Comparison of ENCODE assay signal across 10 cellular contexts in genomic region chr17:14784997-14785696, GRCh38.
DNase-seq lines count a peak whose midpoint lies in the region; ATAC-seq lines count a peak whose summit lies in the region.
"Had no signal": no experiment of that assay in that cellular context is flagged by ENCODE, and none has a peak within 500 bp of the region (broad histone marks: within the 10 kb centered on the region; RNA-seq: fewer than 3 reads in every experiment).

No MANE protein-coding gene starts in this region.

- H3K4me3 Mint-ChIP-seq in activated T-helper 17 cell treated with anti-CD3 and anti-CD28 coated beads, Interleukin-2, amount 50 U/mL, for 72 hours, result no peak overlapping the region
- H3K4me3 Mint-ChIP-seq: activated naive CD8-positive, alpha-beta T cell treated with anti-CD3 and anti-CD28 coated beads, Interleukin-2, amount 10 ng/mL, durations not matched to agents 7 days and 5 days; neural crest cell had no signal

- H3K9me3 Mint-ChIP-seq in activated T-helper 17 cell treated with anti-CD3 and anti-CD28 coated beads, Interleukin-2, amount 50 U/mL, for 72 hours, result no peaks in the 10 kb centered on the region
- H3K9me3 Mint-ChIP-seq: activated naive CD8-positive, alpha-beta T cell treated with anti-CD3 and anti-CD28 coated beads, Interleukin-2, amount 10 ng/mL, durations not matched to agents 7 days and 5 days had no signal

- H3K4me1 Mint-ChIP-seq in activated T-helper 17 cell treated with anti-CD3 and anti-CD28 coated beads, Interleukin-2, amount 50 U/mL, for 72 hours, result no peaks in the 10 kb centered on the region
- H3K4me1 Mint-ChIP-seq: activated naive CD8-positive, alpha-beta T cell treated with anti-CD3 and anti-CD28 coated beads, Interleukin-2, amount 10 ng/mL, durations not matched to agents 7 days and 5 days had no signal

- ATAC-seq in GM18870 (IDR thresholded peaks at IDR 0.05; ENCODE audit: unreplicated experiment) (peak; percentile 82), HG03135 (IDR thresholded peaks at IDR 0.05; ENCODE audit: unreplicated experiment) (peak; percentile 71)
- ATAC-seq in activated T-helper 17 cell treated with anti-CD3 and anti-CD28 coated beads, Interleukin-2, amount 50 U/mL, for 72 hours (replicated peaks), result peak; percentile 49

- peak; percentile 17 for DNase-seq in stimulated activated CD4-positive, alpha-beta T cell treated with anti-CD3 and anti-CD28 coated beads, Interleukin-15, amount 100 ng/mL, for 24 hours
- DNase-seq in GF-D8 (lab: John Stamatoyannopoulos, UW) (no peak), occipital lobe (lab: John Stamatoyannopoulos, UW) (no peak), SHP77 (lab: John Stamatoyannopoulos, UW) (no peak), NCI-H1092 treated with DMSO at 0.1 percent for 48 hours (lab: John Stamatoyannopoulos, UW) (no peak)
- DNase-seq: activated naive CD8-positive, alpha-beta T cell treated with anti-CD3 and anti-CD28 coated beads, Interleukin-2, amount 10 ng/mL, durations not matched to agents 7 days and 5 days had no signal

- H3K27me3 Mint-ChIP-seq in activated T-helper 17 cell treated with anti-CD3 and anti-CD28 coated beads, Interleukin-2, amount 50 U/mL, for 72 hours, result peaks cover 17% of the 10 kb centered on the region

- no peaks in the 10 kb centered on the region for H3K36me3 Mint-ChIP-seq in activated T-helper 17 cell treated with anti-CD3 and anti-CD28 coated beads, Interleukin-2, amount 50 U/mL, for 72 hours (ENCODE audit: low read depth)
- H3K36me3 Mint-ChIP-seq: activated naive CD8-positive, alpha-beta T cell treated with anti-CD3 and anti-CD28 coated beads, Interleukin-2, amount 10 ng/mL, durations not matched to agents 7 days and 5 days had no signal

- H3K27ac Mint-ChIP-seq in activated T-helper 17 cell treated with anti-CD3 and anti-CD28 coated beads, Interleukin-2, amount 50 U/mL, for 72 hours, result no peak overlapping the region
- H3K27ac Mint-ChIP-seq: activated naive CD8-positive, alpha-beta T cell treated with anti-CD3 and anti-CD28 coated beads, Interleukin-2, amount 10 ng/mL, durations not matched to agents 7 days and 5 days had no signal
